In the genomic region with DNA sequence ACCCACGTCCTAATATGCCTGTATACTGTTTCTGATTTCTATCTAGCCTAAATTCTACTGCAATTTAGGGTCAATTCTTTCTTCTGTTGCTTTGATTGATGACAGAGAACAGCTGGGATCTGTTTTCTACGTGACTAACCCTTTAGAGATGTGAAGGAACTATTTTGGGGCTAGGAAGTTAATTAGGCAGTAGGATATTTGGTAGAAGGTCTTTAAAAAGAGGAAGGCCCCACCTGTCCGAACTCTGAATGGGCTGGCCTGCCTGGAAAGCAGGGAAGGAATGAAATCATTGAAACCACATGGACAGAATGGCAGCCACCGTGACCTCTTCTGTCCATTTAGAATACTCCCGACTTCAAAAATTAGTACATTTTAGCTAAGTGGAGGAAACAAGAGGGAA, we compare ENCODE assay signal across 17 cellular contexts. TPM values are rescaled to one million over a fixed set of nuclear protein-coding genes. Genes with fewer than 3 reads are reported as not detected.
DNase-seq lines count a peak whose midpoint lies in the region; ATAC-seq and TF ChIP-seq lines count a peak whose summit lies in the region.
"Had no signal": no experiment of that assay in that cellular context is flagged by ENCODE, and none has a peak within 500 bp of the region (broad histone marks: within the 10 kb centered on the region; RNA-seq: fewer than 3 reads in every experiment).

No MANE protein-coding gene starts in this region.

- peaks cover 41% of the 10 kb centered on the region for H3K4me1 ChIP-seq in osteoblast (ENCODE audit: insufficient read depth, low read length)
- H3K4me1 ChIP-seq: colonic mucosa, testis had no signal

- H3K27me3 Mint-ChIP-seq in T-helper 1 cell treated with Interleukin-12 subunit alpha and Interleukin-12 subunit beta and Interleukin-4 antibody, amounts not matched to agents 30 μg/mL and 1 μg/mL, for 36 hours (ENCODE audit: low read depth): no peaks in the 10 kb centered on the region
- H3K27me3 Mint-ChIP-seq in T-cell: no peaks in the 10 kb centered on the region
- H3K27me3 Mint-ChIP-seq in effector memory CD8-positive, alpha-beta T cell: no peaks in the 10 kb centered on the region

- TF ChIP-seq CTCF in osteoblast (IDR thresholded peaks at IDR 0.05; ENCODE audit: extremely low read depth, low read depth, low read length): no peak

- DNase-seq in T-helper 1 cell: no peak
- no peak for DNase-seq in T-cell
- no peak for DNase-seq in effector memory CD8-positive, alpha-beta T cell
- no peak for DNase-seq in osteoblast (ENCODE audit: insufficient read length, low spot score, missing footprints)
- DNase-seq in NCI-H774 (lab: John Stamatoyannopoulos, UW): no peak
- DNase-seq: colonic mucosa; COR-L47; KBM-7; mucosa of descending colon; NCI-H2171 treated with DMSO at 0.1 percent for 48 hours; NK-92 treated with Interleukin-12 subunit alpha and Interleukin-12 subunit beta, amount 100 ng/mL, for 24 hours; SHP77 had no signal

- peaks cover 32% of the 10 kb centered on the region for H3K36me3 ChIP-seq in osteoblast (ENCODE audit: insufficient read depth, low read length)
- H3K36me3 ChIP-seq: colonic mucosa, prostate gland had no signal

- H3K9me3 Mint-ChIP-seq in T-helper 1 cell treated with Interleukin-12 subunit alpha and Interleukin-12 subunit beta and Interleukin-4 antibody, amounts not matched to agents 30 μg/mL and 1 μg/mL, for 36 hours: no peaks in the 10 kb centered on the region
- no peaks in the 10 kb centered on the region for H3K9me3 Mint-ChIP-seq in T-cell
- H3K9me3 Mint-ChIP-seq in effector memory CD8-positive, alpha-beta T cell: no peaks in the 10 kb centered on the region

- H3K4me2 ChIP-seq in osteoblast (ENCODE audit: insufficient read depth, low read length): no peak overlapping the region

- ATAC-seq in T-cell (replicated peaks in 1 of 4): no peak
- ATAC-seq in effector memory CD8-positive, alpha-beta T cell (replicated peaks): no peak
- ATAC-seq in GM21447 (IDR thresholded peaks at IDR 0.05; ENCODE audit: unreplicated experiment): no peak
- ATAC-seq in GM19324 (IDR thresholded peaks at IDR 0.05; ENCODE audit: low FRiP score, unreplicated experiment): no peak
- ATAC-seq: mucosa of descending colon had no signal

- CTCF ChIA-PET in T-cell (lab: Charles Lee): interaction anchor here (0.6 to 1.6 kb wide), 11 partner anchors 8 to 493 kb away, joined by 3 to 8 read pairs (median 3); no protein-coding TSS in a partner anchor

- no peak overlapping the region for H2AFZ ChIP-seq in osteoblast (ENCODE audit: low read length)

- peaks cover 74% of the 10 kb centered on the region for H3K36me3 Mint-ChIP-seq in T-helper 1 cell treated with Interleukin-12 subunit alpha and Interleukin-12 subunit beta and Interleukin-4 antibody, amounts not matched to agents 30 μg/mL and 1 μg/mL, for 36 hours (ENCODE audit: low read depth)
- H3K36me3 Mint-ChIP-seq in T-cell: peaks cover 67% of the 10 kb centered on the region
- peaks cover 89% of the 10 kb centered on the region for H3K36me3 Mint-ChIP-seq in effector memory CD8-positive, alpha-beta T cell (ENCODE audit: insufficient read depth)

- peak overlapping the region; percentile 39 for H3K4me3 Mint-ChIP-seq in T-helper 1 cell treated with Interleukin-12 subunit alpha and Interleukin-12 subunit beta and Interleukin-4 antibody, amounts not matched to agents 30 μg/mL and 1 μg/mL, for 36 hours
- no peak overlapping the region for H3K4me3 Mint-ChIP-seq in T-cell
- no peak overlapping the region for H3K4me3 Mint-ChIP-seq in effector memory CD8-positive, alpha-beta T cell

- H4K20me1 ChIP-seq in osteoblast (ENCODE audit: insufficient read depth, low read length): no peaks in the 10 kb centered on the region

- peaks cover 67% of the 10 kb centered on the region for H3K4me1 Mint-ChIP-seq in T-helper 1 cell treated with Interleukin-12 subunit alpha and Interleukin-12 subunit beta and Interleukin-4 antibody, amounts not matched to agents 30 μg/mL and 1 μg/mL, for 36 hours (ENCODE audit: low read depth)
- peaks cover 39 to 66% (median 64%) of the 10 kb centered on the region in 3 donors for H3K4me1 Mint-ChIP-seq in T-cell
- H3K4me1 Mint-ChIP-seq in effector memory CD8-positive, alpha-beta T cell (ENCODE audit: low read depth in 2 of 2): peaks cover 30 to 47% of the 10 kb centered on the region in 2 donors

- H3K4me3 ChIP-seq in osteoblast (ENCODE audit: insufficient read depth, low read length): no peak overlapping the region
- H3K4me3 ChIP-seq: colonic mucosa, mucosa of descending colon, prostate gland, testis had no signal

- POLR2A ChIA-PET in T-cell (lab: Charles Lee): interaction anchor here in 1 of 2 donors (0.9 kb wide), 1 partner anchor 45 kb away, joined by 6 read pairs; no protein-coding TSS in a partner anchor

- peak overlapping the region; percentile 85 for H3K27ac ChIP-seq in osteoblast (ENCODE audit: low read depth, low read length)
- H3K27ac ChIP-seq: colonic mucosa, prostate gland, testis had no signal

- H3K27me3 ChIP-seq in osteoblast (ENCODE audit: insufficient read depth, low read length): no peaks in the 10 kb centered on the region
- H3K27me3 ChIP-seq: colonic mucosa, testis had no signal

- no peaks in the 10 kb centered on the region for H3K79me2 ChIP-seq in osteoblast (ENCODE audit: insufficient read depth, low read length)

- peak overlapping the region; percentile 94 for H3K27ac Mint-ChIP-seq in T-helper 1 cell treated with Interleukin-12 subunit alpha and Interleukin-12 subunit beta and Interleukin-4 antibody, amounts not matched to agents 30 μg/mL and 1 μg/mL, for 36 hours
- H3K27ac Mint-ChIP-seq in T-cell: peak overlapping the region; percentile 83 to 94
- peak overlapping the region; percentile 87 to 92 for H3K27ac Mint-ChIP-seq in effector memory CD8-positive, alpha-beta T cell

- no peaks in the 10 kb centered on the region for H3K9me3 ChIP-seq in osteoblast (ENCODE audit: low read depth, low read length)
- H3K9me3 ChIP-seq: colonic mucosa, mucosa of descending colon, prostate gland, testis had no signal

RNA-seq across cellular contexts. Expression of gene EIF2D, which starts 21.0 kb away (rescaled TPM):
- total RNA-seq in T-cell (10 to 100 TPM; 48.0 to 56.7 (median 49.3) TPM), osteoblast (52.8 and 53.6 TPM in 2 replicates)

RNA-seq across cellular contexts. Expression of gene DYRK3, which starts 44.1 kb away (rescaled TPM):
- 1 to 10 TPM in 4 of 5 donors, under 1 TPM in 1; 0.73 to 2.0 (median 1.6) TPM for total RNA-seq in T-cell
- 52.1 and 54.8 TPM in 2 replicates for total RNA-seq in osteoblast

Comparison
In these comparisons a context has a peak if more than half of its experiments do, and no peak if none do; other contexts are left out.
1. RNA of gene DYRK3, which starts 44.1 kb away (total RNA-seq): 52.1 to 54.8 TPM in osteoblast; 0.73 to 2.0 TPM in T-cell; every median in the first group is over 10 times any median in the second.
2. Peak in every context shown above with its lines, with median percentiles within 50 percentile points of each other: H3K27ac Mint-ChIP-seq.